In genomic region chr2:151841025-151841424, GRCh38 we compare ENCODE assay signal across 16 cellular contexts.
"Had no signal": no experiment of that assay in that cellular context is flagged by ENCODE, and none has a peak within 500 bp of the region (broad histone marks: within the 10 kb centered on the region; RNA-seq: fewer than 3 reads in every experiment).

No MANE protein-coding gene starts in this region.

- H3K9me3 ChIP-seq: right atrium auricular region had no signal

- H3K4me1 ChIP-seq: foreskin keratinocyte had no signal

- H3K4me1 Mint-ChIP-seq: T-helper 17 cell had no signal

- H3K27ac Mint-ChIP-seq: activated B cell treated with CpG ODN at 0.5 μM for 24 hours; activated CD8-positive, alpha-beta T cell treated with anti-CD3 and anti-CD28 coated beads for 36 hours; activated naive CD4-positive, alpha-beta T cell treated with anti-CD3 and anti-CD28 coated beads, Interleukin-2, amount 50 U/mL, for 72 hours; natural killer cell treated with Interleukin-12 subunit alpha and Interleukin-12 subunit beta and Interleukin-15 and Interleukin-18, amount 100 ng/mL, for 72 hours; stimulated activated naive CD8-positive, alpha-beta T cell treated with anti-CD3 and anti-CD28 coated beads, Interleukin-15, Interleukin-2, amounts not matched to agents 100 ng/mL and 50 ng/mL, for 24 hours; T-helper 17 cell had no signal

- H3K27me3 ChIP-seq: right atrium auricular region had no signal

- H3K27ac ChIP-seq: cardiac muscle cell, foreskin keratinocyte, right atrium auricular region had no signal

- H3K36me3 ChIP-seq: cardiac muscle cell, right atrium auricular region had no signal

- ATAC-seq: T-helper 17 cell had no signal

- H3K4me3 ChIP-seq: cardiac muscle cell, right atrium auricular region had no signal

- H3K9me3 Mint-ChIP-seq: activated B cell treated with CpG ODN at 0.5 μM for 24 hours; activated CD8-positive, alpha-beta T cell treated with anti-CD3 and anti-CD28 coated beads for 36 hours; activated naive CD4-positive, alpha-beta T cell treated with anti-CD3 and anti-CD28 coated beads, Interleukin-2, amount 50 U/mL, for 72 hours; natural killer cell treated with Interleukin-12 subunit alpha and Interleukin-12 subunit beta and Interleukin-15 and Interleukin-18, amount 100 ng/mL, for 72 hours; stimulated activated naive CD8-positive, alpha-beta T cell treated with anti-CD3 and anti-CD28 coated beads, Interleukin-15, Interleukin-2, amounts not matched to agents 100 ng/mL and 50 ng/mL, for 24 hours had no signal

- H3K36me3 Mint-ChIP-seq: activated naive CD4-positive, alpha-beta T cell treated with anti-CD3 and anti-CD28 coated beads, Interleukin-2, amount 50 U/mL, for 72 hours; natural killer cell treated with Interleukin-12 subunit alpha and Interleukin-12 subunit beta and Interleukin-15 and Interleukin-18, amount 100 ng/mL, for 72 hours had no signal

- DNase-seq: activated B cell treated with CpG ODN at 0.5 μM for 24 hours; activated CD4-positive, alpha-beta T cell treated with anti-CD3 and anti-CD28 coated beads for 48 hours; activated CD8-positive, alpha-beta T cell treated with anti-CD3 and anti-CD28 coated beads for 36 hours; activated gamma-delta T cell; activated T-cell treated with anti-CD3 and anti-CD28 coated beads, Interleukin-2, amount 50 U/mL, for 48 hours; kidney glomerular epithelial cell; nucleus accumbens; posterior cingulate gyrus; small intestine; T-helper 17 cell had no signal

- H3K27me3 Mint-ChIP-seq: activated B cell treated with CpG ODN at 0.5 μM for 24 hours; stimulated activated naive CD8-positive, alpha-beta T cell treated with anti-CD3 and anti-CD28 coated beads, Interleukin-15, Interleukin-2, amounts not matched to agents 100 ng/mL and 50 ng/mL, for 24 hours had no signal

- H3K4me3 Mint-ChIP-seq: activated B cell treated with CpG ODN at 0.5 μM for 24 hours; activated CD8-positive, alpha-beta T cell treated with anti-CD3 and anti-CD28 coated beads for 36 hours; natural killer cell treated with Interleukin-12 subunit alpha and Interleukin-12 subunit beta and Interleukin-15 and Interleukin-18, amount 100 ng/mL, for 72 hours; stimulated activated naive CD8-positive, alpha-beta T cell treated with anti-CD3 and anti-CD28 coated beads, Interleukin-15, Interleukin-2, amounts not matched to agents 100 ng/mL and 50 ng/mL, for 24 hours; T-helper 17 cell had no signal
